Comparison of ENCODE assay signal across 12 cellular contexts in genomic region chr13:48730971-48731658, GRCh38.
DNase-seq lines count a peak whose midpoint lies in the region; ATAC-seq and TF ChIP-seq lines count a peak whose summit lies in the region.
"Had no signal": no experiment of that assay in that cellular context is flagged by ENCODE, and none has a peak within 500 bp of the region (broad histone marks: within the 10 kb centered on the region; RNA-seq: fewer than 3 reads in every experiment).

No MANE protein-coding gene starts in this region.

- H3K36me3 ChIP-seq in brain microvascular endothelial cell (replicated peaks) (no peaks in the 10 kb centered on the region), Peyer's patch (no peaks in the 10 kb centered on the region)
- H3K36me3 ChIP-seq: suprapubic skin had no signal

- H3K27ac ChIP-seq in brain microvascular endothelial cell: no peak overlapping the region
- H3K27ac ChIP-seq in Peyer's patch: no peak overlapping the region
- H3K27ac ChIP-seq: suprapubic skin had no signal

- no peaks in the 10 kb centered on the region for H3K9me3 Mint-ChIP-seq in natural killer cell

- peak; percentile 85 to 93 for ATAC-seq in activated CD4-positive, CD25-positive, alpha-beta regulatory T cell treated with anti-CD3 and anti-CD28 coated beads, Interleukin-2, amount 50 U/mL, for 24 hours
- ATAC-seq in natural killer cell: no peak
- ATAC-seq in GM18498 (IDR thresholded peaks at IDR 0.05; ENCODE audit: unreplicated experiment): no peak

- peak overlapping the region; percentile 81 for H3K4me3 Mint-ChIP-seq in natural killer cell
- H3K4me3 Mint-ChIP-seq: H9 had no signal

- no peak overlapping the region for H3K4me3 ChIP-seq in brain microvascular endothelial cell (ENCODE audit: low read depth, low read length)
- H3K4me3 ChIP-seq in Peyer's patch: no peak overlapping the region

- no peaks in the 10 kb centered on the region for H3K9me3 ChIP-seq in Peyer's patch
- H3K9me3 ChIP-seq: suprapubic skin had no signal

- H3K36me3 Mint-ChIP-seq in natural killer cell: no peaks in the 10 kb centered on the region

- no peak for TF ChIP-seq POLR2A in Peyer's patch (IDR thresholded peaks at IDR 0.05)

- peaks cover 0 to 5% (median 0%) of the 10 kb centered on the region in 4 donors for H3K4me1 ChIP-seq in Peyer's patch

- no peaks in the 10 kb centered on the region for H3K27me3 ChIP-seq in brain microvascular endothelial cell (replicated peaks)
- H3K27me3 ChIP-seq in Peyer's patch: no peaks in the 10 kb centered on the region
- H3K27me3 ChIP-seq: suprapubic skin had no signal

- H3K4me1 Mint-ChIP-seq in natural killer cell: peaks cover 9 to 10% of the 10 kb centered on the region in 2 donors

- H3K27ac Mint-ChIP-seq in natural killer cell: no peak overlapping the region
- H3K27ac Mint-ChIP-seq: H9 had no signal

- peak; percentile 49 for TF ChIP-seq CTCF in brain microvascular endothelial cell (IDR thresholded peaks at IDR 0.05; ENCODE audit: low read depth, low read length, missing control alignments)
- no peak for TF ChIP-seq CTCF in natural killer cell (IDR thresholded peaks at IDR 0.05)
- no peak for TF ChIP-seq CTCF in Peyer's patch (IDR thresholded peaks at IDR 0.05)

- peaks cover 0 to 6% of the 10 kb centered on the region in 2 donors for H3K27me3 Mint-ChIP-seq in natural killer cell (ENCODE audit: low read depth in 2 of 2)

- no peak for DNase-seq in activated CD4-positive, CD25-positive, alpha-beta regulatory T cell (lab: John Stamatoyannopoulos, UW)
- DNase-seq in HT-29 (ENCODE audit: low spot score) (peak; percentile 5), brain microvascular endothelial cell (peak; percentile 75), natural killer cell (no peak), Peyer's patch (no peak), H4 (ENCODE audit: low spot score) (no peak)
- DNase-seq: NCI-H1092 treated with DMSO at 0.1 percent for 48 hours; NK-92 treated with Interleukin-12 subunit alpha and Interleukin-12 subunit beta, amount 100 ng/mL, for 24 hours had no signal

- in situ Hi-C loops in brain microvascular endothelial cell (cut with HindIII; ENCODE audit: low pct_ligation_motif_present, low sequenced_read_pairs): no loop called here

- intact Hi-C loops in natural killer cell (cut with micrococcal nuclease): loop anchor here (10.0 kb wide), 1 partner anchor 86 kb away; no protein-coding TSS in a partner anchor

Comparison
In these comparisons a context has a peak if more than half of its experiments do, and no peak if none do; other contexts are left out.
1. ATAC-seq: peak in activated CD4-positive, CD25-positive, alpha-beta regulatory T cell treated with anti-CD3 and anti-CD28 coated beads, Interleukin-2, amount 50 U/mL, for 24 hours (2 of 2); none in natural killer cell (0 of 3) and GM18498 (single experiment).
2. DNase-seq: peak in HT-29 (single experiment) and brain microvascular endothelial cell (single experiment); none in activated CD4-positive, CD25-positive, alpha-beta regulatory T cell (0 of 4), natural killer cell (single experiment), Peyer's patch (0 of 3) and H4 (single experiment).